ENCODE assay signal across 1 cellular context in genomic region chr4:73127839-73128448, GRCh38.
TF ChIP-seq lines count a peak whose summit lies in the region.

No MANE protein-coding gene starts in this region.

TF ChIP-seq in K562, 482 proteins besides CTCF, POLR2A, EP300 and RAD21 (continued from another document):
- no peak for TF ChIP-seq PBX2 (CRISPR knock-in tag; IDR thresholded peaks at IDR 0.05; ENCODE audit: low read depth)
- TF ChIP-seq PBX2 (tag; conservative IDR thresholded peaks at IDR 0.05; ENCODE audit: low read depth), result peak; percentile 58; the same call in 1 of the 2 replicates
